Comparison of ENCODE assay signal across 8 cellular contexts in the genomic region with DNA sequence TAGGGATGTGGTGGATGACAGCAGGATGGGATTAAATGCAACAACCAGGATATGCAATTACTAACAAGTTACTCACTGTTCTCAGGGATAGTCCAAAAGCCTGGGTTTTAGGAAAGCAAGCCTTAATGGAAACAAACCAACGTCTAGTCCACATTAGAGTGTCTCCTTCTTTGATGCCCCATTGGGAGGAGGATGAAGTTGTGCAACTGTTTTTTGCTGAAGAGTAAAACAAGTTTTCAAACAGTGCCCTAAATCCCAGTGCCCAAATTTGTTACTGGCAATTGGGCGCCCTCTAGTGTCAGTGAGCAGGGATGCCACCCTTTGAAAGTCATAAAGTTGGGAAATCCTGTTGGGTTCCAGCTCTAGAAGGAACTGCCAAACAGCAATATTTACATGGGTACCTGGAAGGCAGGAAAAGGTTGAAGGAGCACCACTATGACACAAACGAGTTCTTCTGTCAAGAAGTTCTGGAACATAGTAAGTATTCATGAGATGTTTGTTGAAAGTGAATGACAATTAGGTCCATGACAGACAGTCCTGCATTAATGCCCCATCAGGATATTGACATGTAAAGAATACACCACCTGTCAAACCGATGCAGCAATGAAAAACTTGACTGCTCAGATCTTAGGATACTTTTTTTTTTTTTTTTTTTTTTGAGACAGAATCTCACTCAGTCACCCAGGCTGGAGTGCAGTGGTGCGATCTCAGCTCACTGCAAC. TPM values are rescaled to one million over a fixed set of nuclear protein-coding genes. Genes with fewer than 3 reads are reported as not detected.
A peak's percentile ranks its signal among the peaks of the same experiment; 100 is the strongest.
DNase-seq lines count a peak whose midpoint lies in the region; ATAC-seq, FAIRE-seq and TF ChIP-seq lines count a peak whose summit lies in the region.

No MANE protein-coding gene starts in this region.

- peak; percentile 59 to 73 for DNase-seq in Caco-2
- peak; percentile 73 for DNase-seq in HS-5 (ENCODE audit: low read depth)
- peak; percentile 42 to 58 for DNase-seq in PC-9
- peak; percentile 56 for DNase-seq in activated T-cell treated with anti-CD3 and anti-CD28 coated beads, Interleukin-2, amount 50 U/mL, for 4 hours
- DNase-seq in fibroblast of lung (ENCODE audit: low read depth in 2 of 2) = peak; percentile 56 to 89
- peak; percentile 57 for DNase-seq in neural crest cell (ENCODE audit: low read depth, low spot score)
- DNase-seq in urothelium cell line (ENCODE audit: low spot score) = peak; percentile 85
- no peak for DNase-seq in GM19240 (ENCODE audit: insufficient read length, low spot score)

- no TSS peak for BruUV-seq in Caco-2 (replicated peaks; lab: Mats Ljungman, UMichigan)
- no TSS peak for BruUV-seq in PC-9 (replicated peaks; lab: Mats Ljungman, UMichigan)

- no peaks in the 10 kb centered on the region for H3F3A ChIP-seq in PC-9 (ENCODE audit: insufficient read depth, low read depth)

- peak; percentile 76 to 77 for ATAC-seq in activated T-cell treated with anti-CD3 and anti-CD28 coated beads, Interleukin-2, amount 50 U/mL, for 4 hours

- no peaks in the 10 kb centered on the region for H3K36me3 ChIP-seq in Caco-2 (ENCODE audit: control insufficient read depth, insufficient read depth, low read length)
- no peaks in the 10 kb centered on the region for H3K36me3 ChIP-seq in PC-9 (ENCODE audit: low read depth)
- no peaks in the 10 kb centered on the region for H3K36me3 ChIP-seq in fibroblast of lung (ENCODE audit: control insufficient read depth, insufficient read depth, low read length)

- H3K27ac ChIP-seq in PC-9 (no peak overlapping the region), fibroblast of lung (ENCODE audit: insufficient read depth, low read length) (no peak overlapping the region)

- H3K4me2 ChIP-seq in PC-9 (no peak overlapping the region), fibroblast of lung (ENCODE audit: extremely low read depth, insufficient read depth, low read length) (peak overlapping the region; percentile 58)

- no peak overlapping the region for H2AFZ ChIP-seq in PC-9
- peak overlapping the region; percentile 29 for H2AFZ ChIP-seq in fibroblast of lung (ENCODE audit: low read length)

- H3K9me2 ChIP-seq in PC-9 (ENCODE audit: insufficient read depth) = no peaks in the 10 kb centered on the region

- H3K36me3 Mint-ChIP-seq in Caco-2 (ENCODE audit: insufficient read depth, unreplicated experiment) (no peaks in the 10 kb centered on the region), neural crest cell (ENCODE audit: low read depth) (no peaks in the 10 kb centered on the region)
- no peaks in the 10 kb centered on the region for H3K36me3 Mint-ChIP-seq in activated T-cell treated with anti-CD3 and anti-CD28 coated beads, Interleukin-2, amount 50 U/mL, for 4 hours (ENCODE audit: insufficient read depth)

- H3K9me3 ChIP-seq in Caco-2 = no peaks in the 10 kb centered on the region
- no peaks in the 10 kb centered on the region for H3K9me3 ChIP-seq in PC-9 (ENCODE audit: insufficient read depth, low read depth)
- no peaks in the 10 kb centered on the region for H3K9me3 ChIP-seq in fibroblast of lung (ENCODE audit: control insufficient read depth, insufficient read depth, low read depth, low read length)

- H3K9me3 Mint-ChIP-seq in Caco-2 (ENCODE audit: unreplicated experiment) (no peaks in the 10 kb centered on the region), neural crest cell (no peaks in the 10 kb centered on the region)
- H3K9me3 Mint-ChIP-seq in activated T-cell treated with anti-CD3 and anti-CD28 coated beads, Interleukin-2, amount 50 U/mL, for 4 hours = no peaks in the 10 kb centered on the region

- TF ChIP-seq CTCF in Caco-2 (IDR thresholded peaks at IDR 0.05; ENCODE audit: insufficient read depth in 1 of 2, low read depth in 1 of 2, low read length in 1 of 2, severe bottlenecking in 1 of 2, unreplicated experiment in 1 of 2) (peak; percentile 90 to 91), PC-9 (conservative IDR thresholded peaks at IDR 0.05) (peak; percentile 96), fibroblast of lung (conservative IDR thresholded peaks at IDR 0.05 in 1 of 2, IDR thresholded peaks at IDR 0.05 in 1 of 2; ENCODE audit: low read depth in 1 of 2, low read length in 2 of 2) (peak; percentile 98), neural crest cell (conservative IDR thresholded peaks at IDR 0.05) (peak; percentile 95)

- no peak overlapping the region for H3K4me3 Mint-ChIP-seq in Caco-2 (ENCODE audit: unreplicated experiment)
- no peak overlapping the region for H3K4me3 Mint-ChIP-seq in activated T-cell treated with anti-CD3 and anti-CD28 coated beads, Interleukin-2, amount 50 U/mL, for 4 hours
- H3K4me3 Mint-ChIP-seq in neural crest cell = no peak overlapping the region

- FAIRE-seq in urothelium cell line (lab: Jason Lieb, UNC) = peak; percentile 91

- H3K27ac Mint-ChIP-seq in Caco-2 (ENCODE audit: unreplicated experiment) = no peak overlapping the region
- no peak overlapping the region for H3K27ac Mint-ChIP-seq in neural crest cell (ENCODE audit: unreplicated experiment)

- POLR2A ChIA-PET in Caco-2 (lab: Charles Lee) = no interaction called here
- POLR2A ChIA-PET in PC-9 (lab: Charles Lee; ENCODE audit: unreplicated experiment) = interaction anchor here (0.6 kb wide), 1 partner anchor 57 kb away, joined by 4 read pairs; no protein-coding TSS in a partner anchor

- CTCF ChIA-PET in Caco-2 (lab: Charles Lee) = interaction anchor here (0.6 to 1.6 kb wide), 11 partner anchors 11 to 393 kb away, joined by 3 to 33 read pairs (median 4); a partner anchor contains a TSS
- CTCF ChIA-PET in PC-9 (lab: Charles Lee) = interaction anchor here (0.5 to 0.7 kb wide), 4 partner anchors 10 to 391 kb away, joined by 3 to 19 read pairs (median 6); no protein-coding TSS in a partner anchor

- H3K4me1 Mint-ChIP-seq in Caco-2 (ENCODE audit: low read depth, unreplicated experiment) = peaks cover 18% of the 10 kb centered on the region
- H3K4me1 Mint-ChIP-seq in activated T-cell treated with anti-CD3 and anti-CD28 coated beads, Interleukin-2, amount 50 U/mL, for 4 hours (ENCODE audit: low read depth) = peaks cover 1% of the 10 kb centered on the region
- no peaks in the 10 kb centered on the region for H3K4me1 Mint-ChIP-seq in neural crest cell

- H3K79me2 ChIP-seq in PC-9 (ENCODE audit: low read depth) (no peaks in the 10 kb centered on the region), fibroblast of lung (ENCODE audit: control insufficient read depth, insufficient read depth, low read length) (no peaks in the 10 kb centered on the region)

- intact Hi-C loops in Caco-2 (cut with micrococcal nuclease; ENCODE audit: unreplicated experiment) = loop anchor here (1.0 to 2.0 kb wide), 4 partner anchors 44 to 388 kb away; no protein-coding TSS in a partner anchor
- intact Hi-C loops in PC-9 (cut with micrococcal nuclease; ENCODE audit: unreplicated experiment) = loop anchor here (1.0 kb wide), 1 partner anchor 388 kb away; no protein-coding TSS in a partner anchor

- no peak overlapping the region for H3K9ac ChIP-seq in fibroblast of lung (ENCODE audit: insufficient read depth, low read length)

- H3K4me1 ChIP-seq in Caco-2 = peaks cover 7% of the 10 kb centered on the region; the same call in 1 of the 2 replicates
- no peaks in the 10 kb centered on the region for H3K4me1 ChIP-seq in PC-9 (replicated peaks; ENCODE audit: insufficient read depth)
- peaks cover 21% of the 10 kb centered on the region for H3K4me1 ChIP-seq in fibroblast of lung (ENCODE audit: control insufficient read depth, extremely low read depth, insufficient read depth, low read length)

- H3K4me3 ChIP-seq in Caco-2 (ENCODE audit: low read depth, low read length) (no peak overlapping the region), PC-9 (no peak overlapping the region), fibroblast of lung (replicated peaks in 1 of 4; ENCODE audit: control extremely low read depth in 1 of 4, insufficient read depth in 1 of 4, low read depth in 3 of 4, low read length in 4 of 4) (no peak overlapping the region)

- H3K27me3 Mint-ChIP-seq in Caco-2 (ENCODE audit: insufficient read depth, unreplicated experiment) = peaks cover 12% of the 10 kb centered on the region
- H3K27me3 Mint-ChIP-seq in activated T-cell treated with anti-CD3 and anti-CD28 coated beads, Interleukin-2, amount 50 U/mL, for 4 hours (ENCODE audit: low read depth) = peaks cover 22% of the 10 kb centered on the region
- H3K27me3 Mint-ChIP-seq in neural crest cell (ENCODE audit: low read depth) = peaks cover 22% of the 10 kb centered on the region

- H3K27me3 ChIP-seq in Caco-2 (replicated peaks; ENCODE audit: control insufficient read depth, insufficient read depth, low read length) (no peaks in the 10 kb centered on the region), PC-9 (ENCODE audit: insufficient read depth, low read depth) (peaks cover 10% of the 10 kb centered on the region), fibroblast of lung (ENCODE audit: control insufficient read depth, insufficient read depth, low read length) (no peaks in the 10 kb centered on the region)

- no peaks in the 10 kb centered on the region for H4K20me1 ChIP-seq in PC-9 (ENCODE audit: insufficient read depth)
- H4K20me1 ChIP-seq in fibroblast of lung (ENCODE audit: control insufficient read depth, extremely low read depth, insufficient read depth, low read length) = no peaks in the 10 kb centered on the region

RNA-seq across cellular contexts. Expression of a gene that starts 11.1 kb away (rescaled TPM):
- total RNA-seq in Caco-2 (2022) (not detected in 2 replicates), PC-9 (2021) (not detected in 2 replicates), fibroblast of lung (3.6 and 13.7 TPM in 2 replicates), neural crest cell (1.3 TPM in 2 replicates)
- total RNA-seq in activated T-cell treated with anti-CD3 and anti-CD28 coated beads, Interleukin-2, amount 50 U/mL, for 4 hours = under 1 TPM; 0.48 to 0.95 (median 0.71) TPM
- 7.6 and 11.1 TPM in 2 replicates for polyA plus RNA-seq in fibroblast of lung
- 8.0 and 8.6 TPM in 2 replicates for polyA plus RNA-seq in fibroblast of lung (2012)
- polyA minus RNA-seq in fibroblast of lung (ENCODE audit: low replicate concordance) = 12.0 and 26.5 TPM in 2 replicates

RNA-seq across cellular contexts. Expression of a gene that starts 21.3 kb away (rescaled TPM):
- total RNA-seq in Caco-2 (2022) (20.1 and 21.1 TPM in 2 replicates), PC-9 (2021) (17.6 and 20.0 TPM in 2 replicates), fibroblast of lung (4.9 and 10.2 TPM in 2 replicates), neural crest cell (9.5 and 10.6 TPM in 2 replicates)
- 10 to 100 TPM; 29.7 to 39.2 (median 34.0) TPM for total RNA-seq in activated T-cell treated with anti-CD3 and anti-CD28 coated beads, Interleukin-2, amount 50 U/mL, for 4 hours
- polyA plus RNA-seq in fibroblast of lung = 20.0 and 20.7 TPM in 2 replicates
- polyA plus RNA-seq in fibroblast of lung (2012) = 10.9 and 11.3 TPM in 2 replicates
- 11.0 and 27.8 TPM in 2 replicates for polyA minus RNA-seq in fibroblast of lung (ENCODE audit: low replicate concordance)
